In genomic region chr3:169072494-169072893, GRCh38 we compare ENCODE assay signal across 13 cellular contexts.
"Had no signal": no experiment of that assay in that cellular context is flagged by ENCODE, and none has a peak within 500 bp of the region (broad histone marks: within the 10 kb centered on the region; RNA-seq: fewer than 3 reads in every experiment).

No MANE protein-coding gene starts in this region.

- H3K9ac ChIP-seq: neural progenitor cell had no signal

- H3K4me3 ChIP-seq: neural progenitor cell, right atrium auricular region, smooth muscle cell, tibial nerve had no signal

- H3K27ac ChIP-seq: neural progenitor cell, right atrium auricular region, tibial nerve had no signal

- H3K27me3 ChIP-seq: neural progenitor cell, right atrium auricular region, tibial nerve had no signal

- H3K4me3 Mint-ChIP-seq: activated CD4-positive, alpha-beta memory T cell treated with anti-CD3 and anti-CD28 coated beads for 36 hours; activated naive CD8-positive, alpha-beta T cell treated with anti-CD3 and anti-CD28 coated beads for 36 hours; neural progenitor cell; stimulated activated naive B cell treated with anti-CD40 and anti-IgM and Interleukin-4, amounts not matched to agents 10 μg/mL and 1 μg/mL and 100 μg/mL, for 72 hours had no signal

- H3K36me3 Mint-ChIP-seq: activated CD4-positive, alpha-beta memory T cell treated with anti-CD3 and anti-CD28 coated beads for 36 hours; activated naive CD8-positive, alpha-beta T cell treated with anti-CD3 and anti-CD28 coated beads for 36 hours; neural progenitor cell; stimulated activated naive B cell treated with anti-CD40 and anti-IgM and Interleukin-4, amounts not matched to agents 10 μg/mL and 1 μg/mL and 100 μg/mL, for 72 hours had no signal

- H3K4me1 ChIP-seq: neural progenitor cell, right atrium auricular region, tibial nerve had no signal

- H3K4me1 Mint-ChIP-seq: activated naive CD8-positive, alpha-beta T cell treated with anti-CD3 and anti-CD28 coated beads for 36 hours; stimulated activated naive B cell treated with anti-CD40 and anti-IgM and Interleukin-4, amounts not matched to agents 10 μg/mL and 1 μg/mL and 100 μg/mL, for 72 hours had no signal

- H3K36me3 ChIP-seq: neural progenitor cell, right atrium auricular region, tibial nerve had no signal

- H3K9me3 ChIP-seq: right atrium auricular region, tibial nerve had no signal

- H3K27ac Mint-ChIP-seq: activated CD4-positive, alpha-beta memory T cell treated with anti-CD3 and anti-CD28 coated beads for 36 hours; activated naive CD8-positive, alpha-beta T cell treated with anti-CD3 and anti-CD28 coated beads for 36 hours; neural progenitor cell; stimulated activated naive B cell treated with anti-CD40 and anti-IgM and Interleukin-4, amounts not matched to agents 10 μg/mL and 1 μg/mL and 100 μg/mL, for 72 hours had no signal

- ATAC-seq: stimulated activated naive B cell treated with anti-CD40 and anti-IgM and Interleukin-4, amounts not matched to agents 10 μg/mL and 1 μg/mL and 100 μg/mL, for 72 hours had no signal

- DNase-seq: activated CD4-positive, alpha-beta memory T cell treated with anti-CD3 and anti-CD28 coated beads for 36 hours; activated gamma-delta T cell; activated naive CD8-positive, alpha-beta T cell treated with anti-CD3 and anti-CD28 coated beads for 36 hours; activated T-cell treated with anti-CD3 and anti-CD28 coated beads, Interleukin-2, amount 50 U/mL, for 48 hours; aorta; hippocampal formation; kidney glomerular epithelial cell; stimulated activated naive B cell treated with anti-CD40 and anti-IgM and Interleukin-4, amounts not matched to agents 10 μg/mL and 1 μg/mL and 100 μg/mL, for 72 hours; T-helper 9 cell had no signal

- H3K9me3 Mint-ChIP-seq: activated CD4-positive, alpha-beta memory T cell treated with anti-CD3 and anti-CD28 coated beads for 36 hours; activated naive CD8-positive, alpha-beta T cell treated with anti-CD3 and anti-CD28 coated beads for 36 hours; neural progenitor cell; stimulated activated naive B cell treated with anti-CD40 and anti-IgM and Interleukin-4, amounts not matched to agents 10 μg/mL and 1 μg/mL and 100 μg/mL, for 72 hours had no signal

- H3K27me3 Mint-ChIP-seq: activated CD4-positive, alpha-beta memory T cell treated with anti-CD3 and anti-CD28 coated beads for 36 hours; activated naive CD8-positive, alpha-beta T cell treated with anti-CD3 and anti-CD28 coated beads for 36 hours; stimulated activated naive B cell treated with anti-CD40 and anti-IgM and Interleukin-4, amounts not matched to agents 10 μg/mL and 1 μg/mL and 100 μg/mL, for 72 hours had no signal
